1 cellular context compared by ENCODE assay signal in the genomic region with DNA sequence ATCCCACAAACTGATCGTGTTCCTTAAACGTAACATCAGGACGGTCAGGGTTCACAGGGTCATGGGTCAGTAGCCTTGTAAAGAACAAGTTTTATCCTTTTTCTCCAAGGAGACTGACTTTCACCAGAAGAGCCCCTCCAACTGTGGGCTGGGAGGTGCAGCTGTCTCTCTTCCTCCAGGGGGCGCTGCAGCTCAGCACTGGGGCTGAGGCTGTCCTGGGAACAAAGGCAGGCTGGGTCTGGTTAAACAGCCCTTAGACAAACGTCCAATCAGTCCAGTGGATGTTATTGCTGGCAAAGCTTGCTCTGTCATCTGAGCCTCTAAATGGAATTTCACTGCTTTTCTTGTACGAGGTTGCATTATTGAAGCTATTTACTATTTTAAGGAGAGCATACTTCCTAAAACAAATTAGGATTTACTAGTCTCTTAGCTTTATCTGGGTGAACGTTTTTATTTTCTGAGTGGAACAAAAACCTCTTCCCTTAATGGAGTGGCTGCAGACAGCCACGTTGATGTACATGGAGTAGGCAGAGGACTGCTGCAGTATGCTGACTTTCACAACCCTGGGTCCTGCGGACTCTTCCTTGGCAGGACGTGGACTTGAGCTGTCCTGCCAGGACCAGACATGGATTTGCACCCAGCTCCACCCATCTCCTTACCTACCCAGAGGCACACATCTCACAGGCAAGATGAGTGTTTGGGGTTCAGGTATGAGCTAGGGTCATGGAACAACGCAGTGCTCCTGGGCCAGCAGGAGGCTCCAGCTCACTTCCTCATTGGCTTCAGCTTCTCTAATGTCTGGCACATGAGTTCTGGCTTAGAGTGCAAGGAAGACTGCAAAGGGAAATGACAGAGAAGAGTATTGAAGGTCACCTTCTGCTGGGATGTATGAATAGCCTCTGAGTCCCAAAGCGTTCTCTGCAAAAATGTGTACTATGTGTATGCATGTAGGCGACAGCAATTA.
TF ChIP-seq lines count a peak whose summit lies in the region.

No MANE protein-coding gene starts in this region.

TF ChIP-seq in HepG2, 621 proteins besides CTCF, POLR2A, EP300 and RAD21 (continued from another document):
- 0 out of 2 replicates have a peak, but pooled peaks have one; percentile 34 for TF ChIP-seq ZNF574 (CRISPR knock-in tag; IDR thresholded peaks at IDR 0.05)
- TF ChIP-seq SAP130 (CRISPR knock-in tag; IDR thresholded peaks at IDR 0.05; ENCODE audit: low read depth): 0 out of 2 replicates have a peak, but pooled peaks have one; percentile 20
- TF ChIP-seq MXD4 (CRISPR knock-in tag; IDR thresholded peaks at IDR 0.05): 0 out of 2 replicates have a peak, but pooled peaks have one; percentile 30
- no peak for TF ChIP-seq NCOA5 (CRISPR knock-in tag; IDR thresholded peaks at IDR 0.05)
- peak; percentile 67 for TF ChIP-seq SMC3 (IDR thresholded peaks at IDR 0.05; ENCODE audit: low read length)
- TF ChIP-seq KDM6A (CRISPR knock-in tag; IDR thresholded peaks at IDR 0.05; ENCODE audit: low read depth): no peak
- 0 out of 2 replicates have a peak, but pooled peaks have one; percentile 30 for TF ChIP-seq KDM2A (CRISPR knock-in tag; IDR thresholded peaks at IDR 0.05; ENCODE audit: borderline replicate concordance, low read depth)
- TF ChIP-seq MED1 (CRISPR knock-in tag; IDR thresholded peaks at IDR 0.05): no peak
- TF ChIP-seq YEATS2 (CRISPR knock-in tag; IDR thresholded peaks at IDR 0.05; ENCODE audit: borderline replicate concordance): peak; percentile 24; the same call in 1 of the 2 replicates
- no peak for TF ChIP-seq PPARG (CRISPR knock-in tag; conservative IDR thresholded peaks at IDR 0.05)
- no peak for TF ChIP-seq ZNF558 (CRISPR knock-in tag; IDR thresholded peaks at IDR 0.05; ENCODE audit: borderline replicate concordance)
- no peak for TF ChIP-seq ZNF431 (CRISPR knock-in tag; IDR thresholded peaks at IDR 0.05; ENCODE audit: borderline replicate concordance, low read depth)
- TF ChIP-seq CBX2 (IDR thresholded peaks at IDR 0.05; ENCODE audit: low read depth, low read length): no peak
- TF ChIP-seq CBX2 (CRISPR knock-in tag; IDR thresholded peaks at IDR 0.05; ENCODE audit: low read depth): no peak
- TF ChIP-seq TFAP4 (IDR thresholded peaks at IDR 0.05; ENCODE audit: borderline replicate concordance, low read depth): 0 out of 2 replicates have a peak, but pooled peaks have one; percentile 47
- 0 out of 2 replicates have a peak, but pooled peaks have one; percentile 32 for TF ChIP-seq ZNF331 (CRISPR knock-in tag; IDR thresholded peaks at IDR 0.05)
- 0 out of 2 replicates have a peak, but pooled peaks have one; percentile 38 for TF ChIP-seq GATAD2A (CRISPR knock-in tag; IDR thresholded peaks at IDR 0.05)
- TF ChIP-seq RBFOX2 (IDR thresholded peaks at IDR 0.05; ENCODE audit: low read depth, low read length): 0 out of 2 replicates have a peak, but pooled peaks have one; percentile 37
- no peak for TF ChIP-seq ZBTB37 (CRISPR knock-in tag; IDR thresholded peaks at IDR 0.05)
- 0 out of 2 replicates have a peak, but pooled peaks have one; percentile 23 for TF ChIP-seq FOXA3 (CRISPR knock-in tag; IDR thresholded peaks at IDR 0.05)
- TF ChIP-seq PRMT3 (CRISPR knock-in tag; IDR thresholded peaks at IDR 0.05; ENCODE audit: borderline replicate concordance, low read depth): no peak
- no peak for TF ChIP-seq BRD4 (CRISPR knock-in tag; IDR thresholded peaks at IDR 0.05)
- TF ChIP-seq, protein P1, sequence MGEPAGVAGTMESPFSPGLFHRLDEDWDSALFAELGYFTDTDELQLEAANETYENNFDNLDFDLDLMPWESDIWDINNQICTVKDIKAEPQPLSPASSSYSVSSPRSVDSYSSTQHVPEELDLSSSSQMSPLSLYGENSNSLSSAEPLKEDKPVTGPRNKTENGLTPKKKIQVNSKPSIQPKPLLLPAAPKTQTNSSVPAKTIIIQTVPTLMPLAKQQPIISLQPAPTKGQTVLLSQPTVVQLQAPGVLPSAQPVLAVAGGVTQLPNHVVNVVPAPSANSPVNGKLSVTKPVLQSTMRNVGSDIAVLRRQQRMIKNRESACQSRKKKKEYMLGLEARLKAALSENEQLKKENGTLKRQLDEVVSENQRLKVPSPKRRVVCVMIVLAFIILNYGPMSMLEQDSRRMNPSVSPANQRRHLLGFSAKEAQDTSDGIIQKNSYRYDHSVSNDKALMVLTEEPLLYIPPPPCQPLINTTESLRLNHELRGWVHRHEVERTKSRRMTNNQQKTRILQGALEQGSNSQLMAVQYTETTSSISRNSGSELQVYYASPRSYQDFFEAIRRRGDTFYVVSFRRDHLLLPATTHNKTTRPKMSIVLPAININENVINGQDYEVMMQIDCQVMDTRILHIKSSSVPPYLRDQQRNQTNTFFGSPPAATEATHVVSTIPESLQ (CRISPR knock-in tag; conservative IDR thresholded peaks at IDR 0.05): no peak
- peak; percentile 36; the same call in 1 of the 2 replicates for TF ChIP-seq ZNF687 (CRISPR knock-in tag; IDR thresholded peaks at IDR 0.05)
- peak; percentile 90 for TF ChIP-seq XRCC5 (optimal IDR thresholded peaks at IDR 0.05; ENCODE audit: low read length)
- TF ChIP-seq, protein P2, sequence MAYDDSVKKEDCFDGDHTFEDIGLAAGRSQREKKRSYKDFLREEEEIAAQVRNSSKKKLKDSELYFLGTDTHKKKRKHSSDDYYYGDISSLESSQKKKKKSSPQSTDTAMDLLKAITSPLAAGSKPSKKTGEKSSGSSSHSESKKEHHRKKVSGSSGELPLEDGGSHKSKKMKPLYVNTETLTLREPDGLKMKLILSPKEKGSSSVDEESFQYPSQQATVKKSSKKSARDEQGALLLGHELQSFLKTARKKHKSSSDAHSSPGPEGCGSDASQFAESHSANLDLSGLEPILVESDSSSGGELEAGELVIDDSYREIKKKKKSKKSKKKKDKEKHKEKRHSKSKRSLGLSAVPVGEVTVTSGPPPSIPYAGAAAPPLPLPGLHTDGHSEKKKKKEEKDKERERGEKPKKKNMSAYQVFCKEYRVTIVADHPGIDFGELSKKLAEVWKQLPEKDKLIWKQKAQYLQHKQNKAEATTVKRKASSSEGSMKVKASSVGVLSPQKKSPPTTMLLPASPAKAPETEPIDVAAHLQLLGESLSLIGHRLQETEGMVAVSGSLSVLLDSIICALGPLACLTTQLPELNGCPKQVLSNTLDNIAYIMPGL (CRISPR knock-in tag; IDR thresholded peaks at IDR 0.05; ENCODE audit: borderline replicate concordance in 1 of 2, low read depth in 1 of 2): peak; percentile 54 to 60; a peak in 2 of 4 replicates
- 0 out of 2 replicates have a peak, but pooled peaks have one; percentile 40 for TF ChIP-seq ZNF124 (CRISPR knock-in tag; IDR thresholded peaks at IDR 0.05)
- 0 out of 2 replicates have a peak, but pooled peaks have one; percentile 35 for TF ChIP-seq NFKB2 (CRISPR knock-in tag; IDR thresholded peaks at IDR 0.05; ENCODE audit: borderline replicate concordance)
